ENCODE assay signal across 10 cellular contexts in the genomic region with DNA sequence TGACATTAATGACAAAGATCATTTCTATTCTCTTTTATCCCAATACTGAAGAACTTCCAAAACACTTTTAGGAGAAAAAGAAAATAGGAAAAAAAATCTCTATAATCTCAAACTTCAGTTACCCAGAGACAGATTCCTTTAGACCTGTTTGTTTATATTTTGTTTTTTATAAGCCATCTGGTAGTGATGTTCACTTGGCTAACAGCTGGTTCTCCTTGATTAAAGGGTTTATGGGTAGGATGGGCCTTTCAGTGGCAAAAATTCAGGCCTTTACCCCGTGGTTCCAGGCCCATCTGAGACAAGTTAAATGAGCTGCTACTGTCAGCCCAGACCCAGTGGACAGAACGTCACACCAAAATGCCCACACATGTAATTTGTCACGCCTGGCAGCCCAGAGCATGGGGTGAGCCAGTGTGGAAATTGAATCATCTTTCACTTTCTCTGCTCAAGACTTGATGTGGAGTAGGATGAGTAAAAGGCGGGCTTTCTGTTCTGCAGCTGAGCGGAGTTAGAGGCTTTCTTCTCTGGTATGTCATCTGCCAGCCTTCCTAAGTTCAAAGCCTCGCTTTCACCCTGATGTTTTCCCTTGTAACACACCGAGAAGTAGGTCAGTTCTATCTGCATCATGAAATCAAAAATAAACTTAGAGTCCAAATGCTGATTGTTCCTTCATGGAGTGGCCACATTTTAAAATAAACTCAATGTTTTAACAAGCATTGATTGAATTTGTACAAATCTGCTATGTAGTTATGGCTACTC.
DNase-seq lines count a peak whose midpoint lies in the region; ATAC-seq, FAIRE-seq and TF ChIP-seq lines count a peak whose summit lies in the region.
"Had no signal": no experiment of that assay in that cellular context is flagged by ENCODE, and none has a peak within 500 bp of the region (broad histone marks: within the 10 kb centered on the region; RNA-seq: fewer than 3 reads in every experiment).

No MANE protein-coding gene starts in this region.

- FAIRE-seq in HepG2 (lab: Jason Lieb, UNC) = no peak

- H3K27ac Mint-ChIP-seq in stimulated activated effector memory CD8-positive, alpha-beta T cell treated with anti-CD3 and anti-CD28 coated beads, Interleukin-12 subunit alpha, Interleukin-12 subunit beta, amount 100 ng/mL, for 72 hours = peak overlapping the region; percentile 23
- H3K27ac Mint-ChIP-seq in type B pancreatic cell = no peak overlapping the region
- H3K27ac Mint-ChIP-seq: T-helper 1 cell treated with Interleukin-12 subunit alpha and Interleukin-12 subunit beta and Interleukin-4 antibody, amounts not matched to agents 30 μg/mL and 1 μg/mL, for 36 hours had no signal

- H3K4me2 ChIP-seq in HepG2 (ENCODE audit: low read depth, low read length) = no peak overlapping the region

- H3K27me3 ChIP-seq in liver (ENCODE audit: control insufficient read depth in 4 of 4, insufficient read depth in 4 of 4, low read length in 3 of 4) = no peaks in the 10 kb centered on the region
- H3K27me3 ChIP-seq in HepG2 (ENCODE audit: control insufficient read depth in 1 of 2, insufficient read depth in 2 of 2, low read length in 2 of 2) = no peaks in the 10 kb centered on the region

- H3K9me3 ChIP-seq in liver (ENCODE audit: control insufficient read depth in 4 of 4, low read length in 3 of 4) (no peaks in the 10 kb centered on the region), HepG2 (ENCODE audit: low read length) (no peaks in the 10 kb centered on the region)

- H3K79me2 ChIP-seq in HepG2 (ENCODE audit: insufficient read depth, low read length) = no peaks in the 10 kb centered on the region

- peaks cover 17% of the 10 kb centered on the region for H3K4me1 Mint-ChIP-seq in stimulated activated effector memory CD8-positive, alpha-beta T cell treated with anti-CD3 and anti-CD28 coated beads, Interleukin-12 subunit alpha, Interleukin-12 subunit beta, amount 100 ng/mL, for 72 hours
- H3K4me1 Mint-ChIP-seq in type B pancreatic cell (ENCODE audit: unreplicated experiment) = peaks cover 35% of the 10 kb centered on the region

- H4K20me1 ChIP-seq in HepG2 (ENCODE audit: insufficient read depth, low read length) = no peaks in the 10 kb centered on the region

- H3K36me3 ChIP-seq in liver (ENCODE audit: control insufficient read depth in 4 of 4, insufficient read depth in 3 of 4, low read depth in 1 of 4, low read length in 3 of 4) (peaks cover 0 to 2% (median 0%) of the 10 kb centered on the region in 4 donors), HepG2 (replicated peaks in 1 of 2; ENCODE audit: control insufficient read depth in 1 of 2, insufficient read depth in 2 of 2, low read length in 2 of 2) (no peaks in the 10 kb centered on the region)

- TF ChIP-seq EP300 in HepG2 (IDR thresholded peaks at IDR 0.05; ENCODE audit: low read depth in 2 of 2, low read length in 2 of 2) (no peak), HepG2 (CRISPR knock-in tag; IDR thresholded peaks at IDR 0.05; ENCODE audit: borderline replicate concordance) (no peak)

- H3K4me3 Mint-ChIP-seq in stimulated activated effector memory CD8-positive, alpha-beta T cell treated with anti-CD3 and anti-CD28 coated beads, Interleukin-12 subunit alpha, Interleukin-12 subunit beta, amount 100 ng/mL, for 72 hours = no peak overlapping the region
- no peak overlapping the region for H3K4me3 Mint-ChIP-seq in type B pancreatic cell
- H3K4me3 Mint-ChIP-seq: T-helper 1 cell treated with Interleukin-12 subunit alpha and Interleukin-12 subunit beta and Interleukin-4 antibody, amounts not matched to agents 30 μg/mL and 1 μg/mL, for 36 hours had no signal

- ATAC-seq in HepG2 = no peak
- peak; percentile 99 for ATAC-seq in stimulated activated effector memory CD8-positive, alpha-beta T cell treated with anti-CD3 and anti-CD28 coated beads, Interleukin-12 subunit alpha, Interleukin-12 subunit beta, amount 100 ng/mL, for 72 hours
- ATAC-seq in HG03025 (IDR thresholded peaks at IDR 0.05; ENCODE audit: low FRiP score, unreplicated experiment) = no peak

- POLR2A ChIA-PET in HepG2 (lab: Yijun Ruan, JAX) = no interaction called here

- WGBS in liver = 64% methylated on average over 7 of the region's 7 CpGs
- 92% methylated on average over 7 of the region's 7 CpGs for WGBS in HepG2 (ENCODE audit: low lambda C conversion rate)

- H3K36me3 Mint-ChIP-seq in stimulated activated effector memory CD8-positive, alpha-beta T cell treated with anti-CD3 and anti-CD28 coated beads, Interleukin-12 subunit alpha, Interleukin-12 subunit beta, amount 100 ng/mL, for 72 hours = no peaks in the 10 kb centered on the region
- peaks cover 4% of the 10 kb centered on the region for H3K36me3 Mint-ChIP-seq in type B pancreatic cell

- H3K27ac ChIP-seq in liver (ENCODE audit: low read depth in 1 of 2, low read length in 2 of 2) (peak overlapping the region; percentile 59 to 69), HepG2 (ENCODE audit: extremely low read length, insufficient read depth, low read length) (no peak overlapping the region)
- H3K27ac ChIP-seq: C4-2B had no signal

- no peak for TF ChIP-seq POLR2A in HepG2 (IDR thresholded peaks at IDR 0.05; ENCODE audit: insufficient read depth in 1 of 2, low read depth in 2 of 2, low read length in 2 of 2)

- intact Hi-C loops in HepG2 (cut with micrococcal nuclease; ENCODE audit: unreplicated experiment) = no loop called here

- no peak overlapping the region for H3K9ac ChIP-seq in liver (ENCODE audit: low read depth in 1 of 2, low read length in 2 of 2)
- no peak overlapping the region for H3K9ac ChIP-seq in HepG2 (ENCODE audit: insufficient read depth, low read depth, low read length)

- CTCF ChIA-PET in HepG2 (lab: Yijun Ruan, JAX; ENCODE audit: low intra/inter-chr PET ratio, low total read pairs) = no interaction called here

- peak overlapping the region in 1 of 3 donors; percentile 6 for H3K4me3 ChIP-seq in liver (ENCODE audit: low read depth in 1 of 3, low read length in 3 of 3)
- no peak overlapping the region for H3K4me3 ChIP-seq in HepG2 (replicated peaks in 1 of 3; ENCODE audit: insufficient read depth in 1 of 3, low read depth in 2 of 3, low read length in 3 of 3)
- H3K4me3 ChIP-seq in Jurkat, Clone E6-1 (ENCODE audit: low read length) = no peak overlapping the region

- BruUV-seq in HepG2 (replicated peaks; lab: Mats Ljungman, UMichigan) = no TSS peak

- in situ Hi-C loops in HepG2 (cut with HindIII; ENCODE audit: extremely low pct_ligation_motif_present, low pct_unique_long_range_greater_than_20kb) = no loop called here

- H3K9me3 Mint-ChIP-seq in stimulated activated effector memory CD8-positive, alpha-beta T cell treated with anti-CD3 and anti-CD28 coated beads, Interleukin-12 subunit alpha, Interleukin-12 subunit beta, amount 100 ng/mL, for 72 hours = no peaks in the 10 kb centered on the region
- H3K9me3 Mint-ChIP-seq in type B pancreatic cell = no peaks in the 10 kb centered on the region
- H3K9me3 Mint-ChIP-seq: T-helper 1 cell treated with Interleukin-12 subunit alpha and Interleukin-12 subunit beta and Interleukin-4 antibody, amounts not matched to agents 30 μg/mL and 1 μg/mL, for 36 hours had no signal

- H3K4me1 ChIP-seq in liver (ENCODE audit: control insufficient read depth in 4 of 4, insufficient read depth in 4 of 4, low read length in 3 of 4) = peaks cover 0 to 12% (median 4%) of the 10 kb centered on the region in 4 donors
- peaks cover 16% of the 10 kb centered on the region for H3K4me1 ChIP-seq in HepG2 (ENCODE audit: insufficient read depth, low read length)

- DNase-seq in HepG2 (ENCODE audit: low spot score) (no peak), amniotic epithelial cell (ENCODE audit: low read depth) (peak; percentile 12), DMS153 (lab: John Stamatoyannopoulos, UW) (no peak), type B pancreatic cell (ENCODE audit: extremely low spot score, unreplicated experiment) (no peak)
- DNase-seq in Jurkat, Clone E6-1 (ENCODE audit: low read depth, low spot score) = peak; percentile 83
- DNase-seq in stimulated activated effector memory CD8-positive, alpha-beta T cell treated with anti-CD3 and anti-CD28 coated beads, Interleukin-12 subunit alpha, Interleukin-12 subunit beta, amount 100 ng/mL, for 72 hours (ENCODE audit: low spot score in 2 of 2) = no peak

- TF ChIP-seq CTCF in liver (IDR thresholded peaks at IDR 0.05; ENCODE audit: low read depth, low read length, missing input control) = no peak
- no peak for TF ChIP-seq CTCF in HepG2 (CRISPR knock-in tag; IDR thresholded peaks at IDR 0.05)
- TF ChIP-seq CTCF in type B pancreatic cell (conservative IDR thresholded peaks at IDR 0.05) = no peak

- no peak overlapping the region for H2AFZ ChIP-seq in HepG2 (ENCODE audit: low read length)

- peaks cover 4% of the 10 kb centered on the region for H3K27me3 Mint-ChIP-seq in type B pancreatic cell

- TF ChIP-seq RAD21 in liver (IDR thresholded peaks at IDR 0.05) = no peak
- no peak for TF ChIP-seq RAD21 in HepG2 (CRISPR knock-in tag; IDR thresholded peaks at IDR 0.05)

TF ChIP-seq in HepG2, 621 proteins besides CTCF, POLR2A, EP300 and RAD21 (continues in another document):
- TF ChIP-seq, protein P1, sequence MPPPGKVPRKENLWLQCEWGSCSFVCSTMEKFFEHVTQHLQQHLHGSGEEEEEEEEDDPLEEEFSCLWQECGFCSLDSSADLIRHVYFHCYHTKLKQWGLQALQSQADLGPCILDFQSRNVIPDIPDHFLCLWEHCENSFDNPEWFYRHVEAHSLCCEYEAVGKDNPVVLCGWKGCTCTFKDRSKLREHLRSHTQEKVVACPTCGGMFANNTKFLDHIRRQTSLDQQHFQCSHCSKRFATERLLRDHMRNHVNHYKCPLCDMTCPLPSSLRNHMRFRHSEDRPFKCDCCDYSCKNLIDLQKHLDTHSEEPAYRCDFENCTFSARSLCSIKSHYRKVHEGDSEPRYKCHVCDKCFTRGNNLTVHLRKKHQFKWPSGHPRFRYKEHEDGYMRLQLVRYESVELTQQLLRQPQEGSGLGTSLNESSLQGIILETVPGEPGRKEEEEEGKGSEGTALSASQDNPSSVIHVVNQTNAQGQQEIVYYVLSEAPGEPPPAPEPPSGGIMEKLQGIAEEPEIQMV (CRISPR knock-in tag; IDR thresholded peaks at IDR 0.05; ENCODE audit: low read depth) = no peak
- TF ChIP-seq HMG20A (CRISPR knock-in tag; IDR thresholded peaks at IDR 0.05; ENCODE audit: borderline replicate concordance) = no peak
- no peak for TF ChIP-seq ZNF576 (CRISPR knock-in tag; IDR thresholded peaks at IDR 0.05)
- TF ChIP-seq MED1 (CRISPR knock-in tag; IDR thresholded peaks at IDR 0.05) = no peak
- TF ChIP-seq PPARG (CRISPR knock-in tag; conservative IDR thresholded peaks at IDR 0.05) = no peak
- TF ChIP-seq ZNF232 (CRISPR knock-in tag; IDR thresholded peaks at IDR 0.05; ENCODE audit: borderline replicate concordance) = no peak
- no peak for TF ChIP-seq SALL1 (CRISPR knock-in tag; IDR thresholded peaks at IDR 0.05)

Comparison
In these comparisons a context has a peak if more than half of its experiments do, and no peak if none do; other contexts are left out.
1. DNase-seq: peak in Jurkat, Clone E6-1 (single experiment) and amniotic epithelial cell (single experiment); none in HepG2 (single experiment), stimulated activated effector memory CD8-positive, alpha-beta T cell treated with anti-CD3 and anti-CD28 coated beads, Interleukin-12 subunit alpha, Interleukin-12 subunit beta, amount 100 ng/mL, for 72 hours (0 of 2), DMS153 (single experiment) and type B pancreatic cell (single experiment).